ENCODE assay signal across 8 cellular contexts in genomic region chr20:3887870-3888614, GRCh38. TPM values are rescaled to one million over a fixed set of nuclear protein-coding genes. Genes with fewer than 3 reads are reported as not detected.
A peak's percentile ranks its signal among the peaks of the same experiment; 100 is the strongest.
DNase-seq lines count a peak whose midpoint lies in the region; ATAC-seq and TF ChIP-seq lines count a peak whose summit lies in the region.

No MANE protein-coding gene starts in this region.

- peak overlapping the region; percentile 86 for H3K9ac ChIP-seq in endocrine pancreas (ENCODE audit: control insufficient read depth, insufficient read depth, low read length)

- H3K27ac ChIP-seq in PC-9 = peak overlapping the region; percentile 30; the same call in 1 of the 2 replicates
- H3K27ac ChIP-seq in naive thymus-derived CD4-positive, alpha-beta T cell (ENCODE audit: low read depth, low read length) = peak overlapping the region; percentile 91

- H3K27me3 Mint-ChIP-seq in naive thymus-derived CD4-positive, alpha-beta T cell = no peaks in the 10 kb centered on the region

- no peaks in the 10 kb centered on the region for H3K9me3 Mint-ChIP-seq in naive thymus-derived CD4-positive, alpha-beta T cell

- CTCF ChIA-PET in PC-9 (lab: Charles Lee) = interaction anchor here (0.6 kb wide), 2 partner anchors 24 to 489 kb away, joined by 3 to 4 read pairs; no protein-coding TSS in a partner anchor
- CTCF ChIA-PET in naive thymus-derived CD4-positive, alpha-beta T cell (lab: Charles Lee) = interaction anchor here (0.6 to 1.0 kb wide), 2 partner anchors 21 to 80 kb away, joined by 3 to 4 read pairs; no protein-coding TSS in a partner anchor

- H3K4me2 ChIP-seq in PC-9 = peak overlapping the region; percentile 89

- no peak for ATAC-seq in naive thymus-derived CD4-positive, alpha-beta T cell
- ATAC-seq in HG03025 (IDR thresholded peaks at IDR 0.05; ENCODE audit: low FRiP score, unreplicated experiment) = no peak
- no peak for ATAC-seq in HG02840 (IDR thresholded peaks at IDR 0.05; ENCODE audit: low FRiP score, unreplicated experiment)

- peaks cover 29% of the 10 kb centered on the region for H4K20me1 ChIP-seq in PC-9 (ENCODE audit: insufficient read depth)

- no peaks in the 10 kb centered on the region for H3K9me2 ChIP-seq in PC-9 (ENCODE audit: insufficient read depth)

- H3K4me3 ChIP-seq in PC-9 = peak overlapping the region; percentile 71
- peak overlapping the region; percentile 58 for H3K4me3 ChIP-seq in endocrine pancreas (ENCODE audit: control insufficient read depth, insufficient read depth, low read length)
- peak overlapping the region; percentile 82 for H3K4me3 ChIP-seq in naive thymus-derived CD4-positive, alpha-beta T cell (ENCODE audit: low read length)

- peak in 2 of 3 experiments; percentile 79 to 90 for DNase-seq in NCI-H1417 (lab: John Stamatoyannopoulos, UW)
- DNase-seq in NCI-H1417 treated with DMSO at 0.1 percent for 48 hours (lab: John Stamatoyannopoulos, UW) = no peak
- DNase-seq in PC-9 = no peak
- peak in 1 of 9 donors; percentile 5 for DNase-seq in naive thymus-derived CD4-positive, alpha-beta T cell
- DNase-seq in activated CD8-positive, alpha-beta memory T cell treated with anti-CD3 and anti-CD28 coated beads, Interleukin-2, amount 50 U/mL, for 48 hours = no peak

- peaks cover 0 to 33% (median 9%) of the 10 kb centered on the region in 5 donors for H3K36me3 Mint-ChIP-seq in naive thymus-derived CD4-positive, alpha-beta T cell

- H3K27ac Mint-ChIP-seq in naive thymus-derived CD4-positive, alpha-beta T cell = peak overlapping the region; percentile 87 to 97 (median 95)

- H3F3A ChIP-seq in PC-9 (ENCODE audit: insufficient read depth, low read depth) = no peaks in the 10 kb centered on the region; the same call in 1 of the 2 replicates

- H3K79me2 ChIP-seq in PC-9 (ENCODE audit: low read depth) = peaks cover 61% of the 10 kb centered on the region

- H2AFZ ChIP-seq in PC-9 = peak overlapping the region; percentile 91

- POLR2A ChIA-PET in PC-9 (lab: Charles Lee; ENCODE audit: unreplicated experiment) = interaction anchor here (0.6 kb wide), 1 partner anchor 101 kb away, joined by 4 read pairs; the partner anchor contains the start of gene CENPB
- POLR2A ChIA-PET in naive thymus-derived CD4-positive, alpha-beta T cell (lab: Charles Lee) = interaction anchor here (0.6 to 1.8 kb wide), 6 partner anchors 57 to 198 kb away, joined by 3 to 10 read pairs (median 4); partner anchors contain the start of gene SPEF1

- H3K4me1 Mint-ChIP-seq in naive thymus-derived CD4-positive, alpha-beta T cell = peaks cover 36 to 56% (median 47%) of the 10 kb centered on the region in 7 donors

- TF ChIP-seq CTCF in PC-9 (conservative IDR thresholded peaks at IDR 0.05) = no peak

- H3K4me1 ChIP-seq in PC-9 (replicated peaks; ENCODE audit: insufficient read depth) (peaks cover 35% of the 10 kb centered on the region), endocrine pancreas (ENCODE audit: control insufficient read depth, insufficient read depth, low read length) (peaks cover 9% of the 10 kb centered on the region)
- peaks cover 10 to 20% of the 10 kb centered on the region in 2 donors for H3K4me1 ChIP-seq in naive thymus-derived CD4-positive, alpha-beta T cell (ENCODE audit: control insufficient read depth in 2 of 2, insufficient read depth in 2 of 2, low read length in 2 of 2)

- H3K9me3 ChIP-seq in PC-9 (ENCODE audit: insufficient read depth, low read depth) (no peaks in the 10 kb centered on the region), endocrine pancreas (ENCODE audit: control insufficient read depth, low read length) (no peaks in the 10 kb centered on the region)
- H3K9me3 ChIP-seq in naive thymus-derived CD4-positive, alpha-beta T cell (ENCODE audit: control insufficient read depth in 2 of 3, low read length in 3 of 3) = no peaks in the 10 kb centered on the region

- H3K4me3 Mint-ChIP-seq in naive thymus-derived CD4-positive, alpha-beta T cell = peak overlapping the region; percentile 93 to 98 (median 96)

- no peaks in the 10 kb centered on the region for H3K27me3 ChIP-seq in PC-9 (ENCODE audit: insufficient read depth, low read depth)
- no peaks in the 10 kb centered on the region for H3K27me3 ChIP-seq in endocrine pancreas (ENCODE audit: control insufficient read depth, insufficient read depth, low read length)
- H3K27me3 ChIP-seq in naive thymus-derived CD4-positive, alpha-beta T cell (ENCODE audit: control insufficient read depth in 2 of 2, insufficient read depth in 2 of 2, low read length in 2 of 2) = no peaks in the 10 kb centered on the region

- intact Hi-C loops in PC-9 (cut with micrococcal nuclease; ENCODE audit: unreplicated experiment) = no loop called here
- intact Hi-C loops in naive thymus-derived CD4-positive, alpha-beta T cell (cut with micrococcal nuclease) = loop anchor here (1.0 to 5.0 kb wide), 6 partner anchors 39 to 197 kb away; partner anchors contain the start of genes CDC25B (in 1 of the 2), CENPB (in 1 of the 2) and MAVS (in 1 of the 2)

- peaks cover 10% of the 10 kb centered on the region for H3K36me3 ChIP-seq in PC-9 (ENCODE audit: low read depth)
- no peaks in the 10 kb centered on the region for H3K36me3 ChIP-seq in endocrine pancreas (ENCODE audit: control insufficient read depth, insufficient read depth, low read length)
- H3K36me3 ChIP-seq in naive thymus-derived CD4-positive, alpha-beta T cell (ENCODE audit: control insufficient read depth in 2 of 3, insufficient read depth in 3 of 3, low read length in 3 of 3) = peaks cover 0 to 3% (median 0%) of the 10 kb centered on the region in 3 experiments

- BruUV-seq in PC-9 (replicated peaks; lab: Mats Ljungman, UMichigan) = no TSS peak

RNA-seq across cellular contexts. Expression of gene PANK2, which starts 1.1 kb away (rescaled TPM):
- 51.6 and 54.5 TPM in 2 replicates for total RNA-seq in PC-9 (2021)
- total RNA-seq in naive thymus-derived CD4-positive, alpha-beta T cell = 10 to 100 TPM; 42.4 to 69.7 (median 59.1) TPM
- 10 to 100 TPM; 39.0 to 46.9 TPM for polyA plus RNA-seq in naive thymus-derived CD4-positive, alpha-beta T cell

RNA-seq across cellular contexts. Expression of gene MAVS, which starts 41.4 kb away (rescaled TPM):
- 53.6 and 61.3 TPM in 2 replicates for total RNA-seq in PC-9 (2021)
- total RNA-seq in naive thymus-derived CD4-positive, alpha-beta T cell = 10 to 100 TPM; 23.3 to 49.9 (median 41.5) TPM
- polyA plus RNA-seq in naive thymus-derived CD4-positive, alpha-beta T cell = 10 to 100 TPM in 1 of 2 donors, 1 to 10 TPM in 1; 3.5 to 10.1 TPM

Comparison
In these comparisons a context has a peak if more than half of its experiments do, and no peak if none do; other contexts are left out.
1. DNase-seq: peak in NCI-H1417 (2 of 3); none in NCI-H1417 treated with DMSO at 0.1 percent for 48 hours (single experiment), PC-9 (0 of 2) and activated CD8-positive, alpha-beta memory T cell treated with anti-CD3 and anti-CD28 coated beads, Interleukin-2, amount 50 U/mL, for 48 hours (single experiment).
2. Peak in every context shown above with its lines, with median percentiles within 50 percentile points of each other: H3K4me3 ChIP-seq.